1 cellular context compared by ENCODE assay signal in the genomic region with DNA sequence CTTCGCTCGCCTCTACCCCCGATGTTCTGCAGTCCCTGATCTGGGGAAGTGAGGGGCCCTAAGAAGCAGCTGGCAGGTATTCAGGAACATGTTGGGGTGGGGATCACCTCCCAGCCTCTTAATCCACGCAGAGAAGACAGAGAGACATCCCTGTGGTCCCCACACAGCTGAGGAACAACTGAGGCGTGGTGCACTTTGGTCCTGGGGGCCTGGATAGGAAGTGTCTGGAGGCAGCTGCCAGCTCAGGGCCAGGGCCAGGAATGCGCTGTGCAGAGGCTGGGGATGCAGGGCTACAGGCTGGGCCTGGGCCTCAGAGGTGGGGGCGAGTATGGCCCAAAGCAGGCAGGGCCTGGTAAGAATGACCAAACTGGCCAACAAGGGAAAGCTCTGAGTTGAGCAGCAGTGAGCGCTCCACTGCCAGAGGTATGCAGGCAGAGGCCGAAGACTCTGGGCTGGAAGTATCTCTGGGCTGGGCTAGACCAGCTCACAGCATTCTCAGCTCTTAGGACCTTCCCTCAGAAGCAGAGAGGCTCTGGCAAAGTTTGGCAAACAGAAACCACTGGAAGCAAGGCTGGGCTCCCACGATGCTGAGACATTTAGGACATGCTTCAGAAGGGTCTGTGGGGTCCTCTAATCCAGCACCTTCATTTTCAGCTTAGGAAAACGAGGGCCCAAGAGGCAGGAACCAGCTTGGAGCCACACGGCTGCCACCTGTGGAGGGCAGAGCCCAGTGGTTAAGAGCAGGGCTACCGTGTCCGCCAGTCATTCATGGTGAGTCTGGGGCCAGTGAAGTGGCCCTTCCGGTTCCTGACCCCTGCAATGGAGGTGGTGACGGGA.
TF ChIP-seq lines count a peak whose summit lies in the region.

No MANE protein-coding gene starts in this region.

TF ChIP-seq in H1, 55 proteins besides CTCF, POLR2A, EP300 and RAD21:
- no peak for TF ChIP-seq JUND (IDR thresholded peaks at IDR 0.05; ENCODE audit: low read length)
- no peak for TF ChIP-seq SP1 (IDR thresholded peaks at IDR 0.05; ENCODE audit: low read depth, low read length)
- TF ChIP-seq ZNF274 (IDR thresholded peaks at IDR 0.05; ENCODE audit: borderline replicate concordance, extremely low read depth, low read length), result no peak
- no peak for TF ChIP-seq CBX8 (IDR thresholded peaks at IDR 0.05; ENCODE audit: borderline replicate concordance, low read depth, low read length)
- TF ChIP-seq CHD2 (IDR thresholded peaks at IDR 0.05; ENCODE audit: low read length), result no peak
- TF ChIP-seq JUN (IDR thresholded peaks at IDR 0.05; ENCODE audit: low read depth, low read length), result no peak
- TF ChIP-seq, protein P1, sequence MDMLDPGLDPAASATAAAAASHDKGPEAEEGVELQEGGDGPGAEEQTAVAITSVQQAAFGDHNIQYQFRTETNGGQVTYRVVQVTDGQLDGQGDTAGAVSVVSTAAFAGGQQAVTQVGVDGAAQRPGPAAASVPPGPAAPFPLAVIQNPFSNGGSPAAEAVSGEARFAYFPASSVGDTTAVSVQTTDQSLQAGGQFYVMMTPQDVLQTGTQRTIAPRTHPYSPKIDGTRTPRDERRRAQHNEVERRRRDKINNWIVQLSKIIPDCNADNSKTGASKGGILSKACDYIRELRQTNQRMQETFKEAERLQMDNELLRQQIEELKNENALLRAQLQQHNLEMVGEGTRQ (IDR thresholded peaks at IDR 0.05; ENCODE audit: low read length), result no peak
- no peak for TF ChIP-seq BCL11A (IDR thresholded peaks at IDR 0.05; ENCODE audit: low read depth in 2 of 2, low read length in 2 of 2)
- TF ChIP-seq TEAD4 (IDR thresholded peaks at IDR 0.05; ENCODE audit: low read depth, low read length), result no peak
- TF ChIP-seq TAF7 (optimal IDR thresholded peaks at IDR 0.05; ENCODE audit: borderline replicate concordance, low read depth, low read length), result no peak
- no peak for TF ChIP-seq GTF2F1 (IDR thresholded peaks at IDR 0.05; ENCODE audit: borderline replicate concordance, low read depth, low read length)
- no peak for TF ChIP-seq CTBP2 (IDR thresholded peaks at IDR 0.05; ENCODE audit: borderline replicate concordance, insufficient read depth, insufficient read length, low read length)
- TF ChIP-seq CHD1 (IDR thresholded peaks at IDR 0.05; ENCODE audit: low read depth, low read length), result no peak
- no peak for TF ChIP-seq GABPA (IDR thresholded peaks at IDR 0.05; ENCODE audit: borderline replicate concordance, insufficient read depth, low read length)
- no peak for TF ChIP-seq TCF12 (IDR thresholded peaks at IDR 0.05; ENCODE audit: low read depth, low read length)
- no peak for TF ChIP-seq KDM1A (IDR thresholded peaks at IDR 0.05; ENCODE audit: borderline replicate concordance, low read length)
- TF ChIP-seq RFX5 (IDR thresholded peaks at IDR 0.05; ENCODE audit: borderline replicate concordance, low read depth, low read length), result no peak
- TF ChIP-seq BRCA1 (IDR thresholded peaks at IDR 0.05; ENCODE audit: low read depth, low read length), result no peak
- TF ChIP-seq BACH1 (IDR thresholded peaks at IDR 0.05; ENCODE audit: low read length), result no peak
TF ChIP-seq in H1: peak in this region for 0.
